8 cellular contexts compared by ENCODE assay signal in the genomic region with DNA sequence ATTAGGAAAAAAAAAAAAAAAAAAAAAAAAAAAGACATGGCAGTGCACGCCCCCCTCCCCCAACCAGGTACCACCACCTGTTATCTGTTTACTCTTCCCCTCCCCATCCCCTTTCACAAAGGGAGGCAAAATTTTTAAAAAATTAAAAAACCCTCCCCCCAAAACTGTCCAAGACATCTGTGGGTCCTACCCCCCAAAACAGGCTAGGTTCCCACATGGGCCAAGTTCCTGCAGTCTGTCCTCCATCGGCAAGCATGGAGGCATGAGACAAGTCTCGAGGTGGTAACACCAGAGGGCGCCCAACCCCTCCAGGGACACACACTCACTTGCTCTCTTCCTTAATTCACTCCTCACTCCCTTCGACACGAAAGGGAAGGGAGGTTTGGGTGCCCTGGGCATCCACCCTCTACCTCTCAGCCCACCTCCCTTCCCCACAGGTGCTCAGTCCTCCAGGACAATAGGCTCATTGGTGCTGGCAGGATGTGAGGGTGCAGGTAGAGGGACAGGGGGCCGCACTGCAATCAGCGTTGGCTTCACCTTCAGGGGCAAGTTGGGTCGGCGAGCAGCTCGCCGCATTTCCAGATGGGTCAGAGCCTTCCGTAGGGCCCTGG. TPM values are rescaled to one million over a fixed set of nuclear protein-coding genes. Genes with fewer than 3 reads are reported as not detected.
A peak's percentile ranks its signal among the peaks of the same experiment; 100 is the strongest.
DNase-seq lines count a peak whose midpoint lies in the region; ATAC-seq and TF ChIP-seq lines count a peak whose summit lies in the region.

No MANE protein-coding gene starts in this region.

- DNase-seq in GDM1 (lab: John Stamatoyannopoulos, UW) (peak; percentile 74), NB4 (ENCODE audit: low read depth) (peak; percentile 94), T-helper 22 cell (ENCODE audit: low read depth) (peak; percentile 54), astrocyte of the spinal cord (ENCODE audit: low read depth, low spot score) (peak; percentile 65), immature natural killer cell (peak; percentile 65 to 74 (median 68)), mesenteric fat pad (ENCODE audit: low spot score) (no peak)
- peak; percentile 62 to 74 for DNase-seq in stimulated activated CD4-positive, alpha-beta T cell treated with anti-CD3 and anti-CD28 coated beads, Interleukin-15, amount 100 ng/mL, for 48 hours (ENCODE audit: low read depth in 2 of 2)

- no peak overlapping the region for H3K4me3 ChIP-seq in NB4 (ENCODE audit: low read depth, low read length)
- H3K4me3 ChIP-seq in astrocyte of the spinal cord (ENCODE audit: low read depth, low read length): no peak overlapping the region

- peak overlapping the region; percentile 84 to 100 (median 98) for H3K27ac Mint-ChIP-seq in immature natural killer cell

- in situ Hi-C loops in astrocyte of the spinal cord (cut with HindIII; ENCODE audit: low sequenced_read_pairs): no loop called here

- peak overlapping the region; percentile 76 to 84 (median 82) for H3K4me3 Mint-ChIP-seq in immature natural killer cell

- H3K9me3 Mint-ChIP-seq in immature natural killer cell: no peaks in the 10 kb centered on the region

- no peak for ATAC-seq in GM21390 (IDR thresholded peaks at IDR 0.05; ENCODE audit: unreplicated experiment)

- H3K27me3 Mint-ChIP-seq in immature natural killer cell (ENCODE audit: low read depth in 3 of 3): peaks cover 8 to 17% (median 11%) of the 10 kb centered on the region in 3 donors

- H3K4me1 Mint-ChIP-seq in immature natural killer cell: peaks cover 55 to 66% of the 10 kb centered on the region in 2 donors

- TF ChIP-seq CTCF in NB4 (IDR thresholded peaks at IDR 0.05; ENCODE audit: low read depth, low read length) (peak; percentile 90), astrocyte of the spinal cord (IDR thresholded peaks at IDR 0.05; ENCODE audit: low read depth, low read length) (peak; percentile 78)

- no peak for TF ChIP-seq POLR2A in NB4 (IDR thresholded peaks at IDR 0.05; ENCODE audit: extremely low read depth, insufficient read length)

- peaks cover 15 to 40% (median 27%) of the 10 kb centered on the region in 3 donors for H3K36me3 Mint-ChIP-seq in immature natural killer cell

RNA-seq across cellular contexts. Expression of a gene that starts 2.2 kb away (rescaled TPM):
- polyA plus RNA-seq in immature natural killer cell: 10 to 100 TPM in 2 of 3 donors, 1 to 10 TPM in 1; 7.3 to 16.2 (median 12.5) TPM
- 13.4 TPM for total RNA-seq in mesenteric fat pad

RNA-seq across cellular contexts. Expression of a gene that starts 8.1 kb away (rescaled TPM):
- polyA plus RNA-seq in immature natural killer cell: 10 to 100 TPM in 2 of 3 donors, 1 to 10 TPM in 1; 9.7 to 48.4 (median 22.4) TPM
- total RNA-seq in mesenteric fat pad: 103 TPM

RNA-seq across cellular contexts. Expression of a gene that starts 19.0 kb away (rescaled TPM):
- polyA plus RNA-seq in immature natural killer cell: 10 to 100 TPM; 15.9 to 25.8 (median 17.9) TPM
- 116 TPM for total RNA-seq in mesenteric fat pad

RNA-seq across cellular contexts. Expression of a gene that starts 19.5 kb away (rescaled TPM):
- polyA plus RNA-seq in immature natural killer cell: 1 to 10 TPM in 2 of 3 donors, under 1 TPM in 1; 0.17 to 2.1 (median 1.6) TPM
- total RNA-seq in mesenteric fat pad: 6.7 TPM

RNA-seq across cellular contexts. Expression of a gene that starts 19.8 kb away (rescaled TPM):
- polyA plus RNA-seq in immature natural killer cell: 100 to 1,000 TPM; 628 to 849 (median 821) TPM
- 865 TPM for total RNA-seq in mesenteric fat pad
